In genomic region chr6:125598422-125598821, GRCh38 we compare ENCODE assay signal across 9 cellular contexts.
DNase-seq lines count a peak whose midpoint lies in the region; ATAC-seq and TF ChIP-seq lines count a peak whose summit lies in the region.
"Had no signal": no experiment of that assay in that cellular context is flagged by ENCODE, and none has a peak within 500 bp of the region (broad histone marks: within the 10 kb centered on the region; RNA-seq: fewer than 3 reads in every experiment).

No MANE protein-coding gene starts in this region.

- peak overlapping the region; percentile 63 for H3K9ac ChIP-seq in OCI-LY1 (ENCODE audit: low read length)
- no peak overlapping the region for H3K9ac ChIP-seq in skeletal muscle satellite cell (ENCODE audit: low read depth, low read length)

- H3K4me2 ChIP-seq in OCI-LY1 (ENCODE audit: low read length) (peak overlapping the region; percentile 46), skeletal muscle satellite cell (ENCODE audit: low read length) (peak overlapping the region; percentile 48)

- H3K4me3 Mint-ChIP-seq in activated CD8-positive, alpha-beta T cell treated with anti-CD3 and anti-CD28 coated beads, Interleukin-2, amount 10 ng/mL, durations not matched to agents 7 days and 5 days, result no peak overlapping the region
- no peak overlapping the region for H3K4me3 Mint-ChIP-seq in activated CD4-positive, alpha-beta T cell treated with anti-CD3 and anti-CD28 coated beads for 36 hours

- H3K4me1 ChIP-seq in OCI-LY1 (ENCODE audit: insufficient read depth, low read length, severe bottlenecking) (peaks cover 51% of the 10 kb centered on the region), skeletal muscle satellite cell (ENCODE audit: control insufficient read depth, insufficient read depth, low read length) (peaks cover 9% of the 10 kb centered on the region)

- peak overlapping the region; percentile 99 for H3K27ac ChIP-seq in OCI-LY1 (ENCODE audit: low read depth, low read length, poor library complexity, severe bottlenecking)

- 0 out of 2 replicates have a peak, but pooled peaks cover 3% of the 10 kb centered on the region for H3K9me3 ChIP-seq in OCI-LY1 (ENCODE audit: low read length)
- H3K9me3 ChIP-seq in skeletal muscle satellite cell (replicated peaks; ENCODE audit: low read length), result no peaks in the 10 kb centered on the region

- H3K4me1 Mint-ChIP-seq in activated CD8-positive, alpha-beta T cell treated with anti-CD3 and anti-CD28 coated beads, Interleukin-2, amount 10 ng/mL, durations not matched to agents 7 days and 5 days (ENCODE audit: low read depth), result no peaks in the 10 kb centered on the region
- no peaks in the 10 kb centered on the region for H3K4me1 Mint-ChIP-seq in activated CD4-positive, alpha-beta T cell treated with anti-CD3 and anti-CD28 coated beads for 36 hours

- H3K9me3 Mint-ChIP-seq in activated CD8-positive, alpha-beta T cell treated with anti-CD3 and anti-CD28 coated beads, Interleukin-2, amount 10 ng/mL, durations not matched to agents 7 days and 5 days (ENCODE audit: insufficient read depth), result no peaks in the 10 kb centered on the region
- H3K9me3 Mint-ChIP-seq in activated CD4-positive, alpha-beta T cell treated with anti-CD3 and anti-CD28 coated beads for 36 hours (ENCODE audit: low read depth), result no peaks in the 10 kb centered on the region

- TF ChIP-seq CTCF in OCI-LY1 (IDR thresholded peaks at IDR 0.05; ENCODE audit: low read length), result no peak
- TF ChIP-seq CTCF in fibroblast of the aortic adventitia (IDR thresholded peaks at IDR 0.05; ENCODE audit: insufficient read depth, low read length), result no peak

- no peaks in the 10 kb centered on the region for H3K27me3 Mint-ChIP-seq in activated CD8-positive, alpha-beta T cell treated with anti-CD3 and anti-CD28 coated beads, Interleukin-2, amount 10 ng/mL, durations not matched to agents 7 days and 5 days (ENCODE audit: low read depth)
- peaks cover 2% of the 10 kb centered on the region for H3K27me3 Mint-ChIP-seq in activated CD4-positive, alpha-beta T cell treated with anti-CD3 and anti-CD28 coated beads for 36 hours

- H2AFZ ChIP-seq in OCI-LY1 (ENCODE audit: low read length), result no peak overlapping the region

- POLR2A ChIA-PET in activated CD8-positive, alpha-beta T cell treated with anti-CD3 and anti-CD28 coated beads, Interleukin-2, amount 10 ng/mL, durations not matched to agents 7 days and 5 days (lab: Charles Lee), result no interaction called here
- POLR2A ChIA-PET in activated CD4-positive, alpha-beta T cell treated with anti-CD3 and anti-CD28 coated beads for 36 hours (lab: Charles Lee), result no interaction called here

- H3K79me2 ChIP-seq in OCI-LY1 (ENCODE audit: insufficient read depth, low read length), result no peaks in the 10 kb centered on the region

- no peaks in the 10 kb centered on the region for H4K20me1 ChIP-seq in OCI-LY1 (ENCODE audit: insufficient read depth, low read length)

- no peaks in the 10 kb centered on the region for H3K36me3 ChIP-seq in OCI-LY1 (ENCODE audit: insufficient read depth, low read length)
- no peaks in the 10 kb centered on the region for H3K36me3 ChIP-seq in skeletal muscle satellite cell (ENCODE audit: insufficient read depth, low read length)

- peak overlapping the region; percentile 6 for H3K4me3 ChIP-seq in OCI-LY1 (ENCODE audit: low read depth, low read length, poor library complexity, severe bottlenecking)
- no peak overlapping the region for H3K4me3 ChIP-seq in fibroblast of the aortic adventitia (ENCODE audit: low read depth, low read length)
- peak overlapping the region; percentile 26 for H3K4me3 ChIP-seq in skeletal muscle satellite cell (ENCODE audit: low read length)

- DNase-seq in HPDE6-E6E7 (ENCODE audit: extremely low spot score), result peak; percentile 51
- DNase-seq in fibroblast of the aortic adventitia (ENCODE audit: low read depth), result peak; percentile 88
- DNase-seq in activated CD8-positive, alpha-beta T cell treated with anti-CD3 and anti-CD28 coated beads, Interleukin-2, amount 10 ng/mL, durations not matched to agents 7 days and 5 days, result no peak
- no peak for DNase-seq in activated CD4-positive, alpha-beta T cell treated with anti-CD3 and anti-CD28 coated beads for 36 hours
- no peak for DNase-seq in Ammon's horn (ENCODE audit: low spot score)
- DNase-seq: T-helper 2 cell had no signal

- peaks cover 5% of the 10 kb centered on the region; the same call in 1 of the 2 replicates for H3F3A ChIP-seq in OCI-LY1 (ENCODE audit: insufficient read depth, low read length)

- no peak for ATAC-seq in activated CD8-positive, alpha-beta T cell treated with anti-CD3 and anti-CD28 coated beads, Interleukin-2, amount 10 ng/mL, durations not matched to agents 7 days and 5 days
- no peak for ATAC-seq in activated CD4-positive, alpha-beta T cell treated with anti-CD3 and anti-CD28 coated beads for 36 hours
- ATAC-seq in HG03460 (IDR thresholded peaks at IDR 0.05; ENCODE audit: unreplicated experiment), result no peak

- intact Hi-C loops in activated CD4-positive, alpha-beta T cell treated with anti-CD3 and anti-CD28 coated beads for 36 hours (cut with DNase I, micrococcal nuclease), result no loop called here

- H3K9me2 ChIP-seq in OCI-LY1 (ENCODE audit: low read depth, low read length), result no peaks in the 10 kb centered on the region

- H3K27me3 ChIP-seq in OCI-LY1 (ENCODE audit: insufficient read depth, low read length) (no peaks in the 10 kb centered on the region), skeletal muscle satellite cell (ENCODE audit: control insufficient read depth, insufficient read depth, low read length) (no peaks in the 10 kb centered on the region)

- no peaks in the 10 kb centered on the region for H3K36me3 Mint-ChIP-seq in activated CD8-positive, alpha-beta T cell treated with anti-CD3 and anti-CD28 coated beads, Interleukin-2, amount 10 ng/mL, durations not matched to agents 7 days and 5 days (ENCODE audit: low read depth)
- H3K36me3 Mint-ChIP-seq in activated CD4-positive, alpha-beta T cell treated with anti-CD3 and anti-CD28 coated beads for 36 hours (ENCODE audit: low read depth), result no peaks in the 10 kb centered on the region

- CTCF ChIA-PET in activated CD8-positive, alpha-beta T cell treated with anti-CD3 and anti-CD28 coated beads, Interleukin-2, amount 10 ng/mL, durations not matched to agents 7 days and 5 days (lab: Charles Lee), result no interaction called here
- CTCF ChIA-PET in activated CD4-positive, alpha-beta T cell treated with anti-CD3 and anti-CD28 coated beads for 36 hours (lab: Charles Lee), result no interaction called here

- H3K27ac Mint-ChIP-seq in activated CD8-positive, alpha-beta T cell treated with anti-CD3 and anti-CD28 coated beads, Interleukin-2, amount 10 ng/mL, durations not matched to agents 7 days and 5 days, result no peak overlapping the region
- no peak overlapping the region for H3K27ac Mint-ChIP-seq in activated CD4-positive, alpha-beta T cell treated with anti-CD3 and anti-CD28 coated beads for 36 hours

Comparison
In these comparisons a context has a peak if more than half of its experiments do, and no peak if none do; other contexts are left out.
1. DNase-seq: peak in HPDE6-E6E7 (single experiment) and fibroblast of the aortic adventitia (single experiment); none in activated CD8-positive, alpha-beta T cell treated with anti-CD3 and anti-CD28 coated beads, Interleukin-2, amount 10 ng/mL, durations not matched to agents 7 days and 5 days (single experiment), activated CD4-positive, alpha-beta T cell treated with anti-CD3 and anti-CD28 coated beads for 36 hours (single experiment) and Ammon's horn (single experiment).